ENCODE assay signal across 9 cellular contexts in the genomic region with DNA sequence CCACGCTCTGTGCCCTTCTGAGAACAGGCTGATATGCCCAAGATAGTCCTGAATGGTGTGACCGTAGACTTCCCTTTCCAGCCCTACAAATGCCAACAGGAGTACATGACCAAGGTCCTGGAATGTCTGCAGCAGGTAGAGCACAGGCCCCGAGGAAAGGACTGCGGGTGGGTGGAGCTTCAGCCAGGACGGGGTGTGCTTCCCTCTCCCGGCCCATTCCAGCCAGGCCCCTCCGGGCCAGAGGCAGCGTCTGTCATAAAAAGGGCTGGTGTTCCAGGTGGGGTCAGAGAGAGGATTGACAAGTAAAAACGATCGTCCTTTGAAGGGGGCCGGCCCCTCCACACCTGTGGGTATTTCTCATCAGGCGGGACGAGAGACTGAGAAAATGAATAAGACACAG. TPM values are rescaled to one million over a fixed set of nuclear protein-coding genes. Genes with fewer than 3 reads are reported as not detected.
DNase-seq lines count a peak whose midpoint lies in the region; ATAC-seq, FAIRE-seq and TF ChIP-seq lines count a peak whose summit lies in the region.
"Had no signal": no experiment of that assay in that cellular context is flagged by ENCODE, and none has a peak within 500 bp of the region (broad histone marks: within the 10 kb centered on the region; RNA-seq: fewer than 3 reads in every experiment).

No MANE protein-coding gene starts in this region.

- no peak for TF ChIP-seq POLR2A in GM12891 (IDR thresholded peaks at IDR 0.05; ENCODE audit: low read depth, low read length)

- CTCF ChIA-PET in activated CD4-positive, alpha-beta T cell treated with anti-CD3 and anti-CD28 coated beads, Interleukin-2, amount 10 ng/mL, durations not matched to agents 7 days and 5 days (lab: Charles Lee), result interaction anchor here (1.6 kb wide), 1 partner anchor 9 kb away, joined by 6 read pairs; no protein-coding TSS in a partner anchor

- DNase-seq in activated CD4-positive, alpha-beta T cell treated with anti-CD3 and anti-CD28 coated beads, Interleukin-2, amount 10 ng/mL, durations not matched to agents 7 days and 5 days, result no peak
- no peak for DNase-seq in activated CD4-positive, alpha-beta T cell treated with anti-CD3 and anti-CD28 coated beads for 48 hours
- no peak for DNase-seq in activated naive CD8-positive, alpha-beta T cell treated with anti-CD3 and anti-CD28 coated beads, Interleukin-2, amount 10 ng/mL, durations not matched to agents 7 days and 5 days
- no peak for DNase-seq in thoracic aorta (ENCODE audit: low spot score)
- DNase-seq in GM12891 (ENCODE audit: insufficient read length, low spot score), result no peak
- no peak for DNase-seq in cerebellar cortex (ENCODE audit: low spot score)

- no peaks in the 10 kb centered on the region for H3K9me3 ChIP-seq in thoracic aorta

- no peak for FAIRE-seq in GM12891 (lab: Jason Lieb, UNC)
- FAIRE-seq: D721Med had no signal

- no peaks in the 10 kb centered on the region for H3K9me3 Mint-ChIP-seq in activated CD4-positive, alpha-beta T cell treated with anti-CD3 and anti-CD28 coated beads, Interleukin-2, amount 10 ng/mL, durations not matched to agents 7 days and 5 days
- H3K9me3 Mint-ChIP-seq in activated naive CD8-positive, alpha-beta T cell treated with anti-CD3 and anti-CD28 coated beads, Interleukin-2, amount 10 ng/mL, durations not matched to agents 7 days and 5 days, result no peaks in the 10 kb centered on the region

- TF ChIP-seq CTCF in thoracic aorta (IDR thresholded peaks at IDR 0.05), result no peak

- peaks cover 18% of the 10 kb centered on the region for H3K36me3 ChIP-seq in thoracic aorta

- peak overlapping the region; percentile 95 for H3K27ac ChIP-seq in layer of hippocampus (ENCODE audit: low read depth, low read length)
- peak overlapping the region; percentile 79 to 84 for H3K27ac ChIP-seq in thoracic aorta

- POLR2A ChIA-PET in activated CD4-positive, alpha-beta T cell treated with anti-CD3 and anti-CD28 coated beads, Interleukin-2, amount 10 ng/mL, durations not matched to agents 7 days and 5 days (lab: Charles Lee), result no interaction called here
- POLR2A ChIA-PET in activated naive CD8-positive, alpha-beta T cell treated with anti-CD3 and anti-CD28 coated beads, Interleukin-2, amount 10 ng/mL, durations not matched to agents 7 days and 5 days (lab: Charles Lee), result interaction anchor here (2.0 kb wide), 1 partner anchor 106 kb away, joined by 9 read pairs; no protein-coding TSS in a partner anchor

- peaks cover 34% of the 10 kb centered on the region for H3K4me1 Mint-ChIP-seq in activated CD4-positive, alpha-beta T cell treated with anti-CD3 and anti-CD28 coated beads, Interleukin-2, amount 10 ng/mL, durations not matched to agents 7 days and 5 days
- peaks cover 13% of the 10 kb centered on the region for H3K4me1 Mint-ChIP-seq in activated naive CD8-positive, alpha-beta T cell treated with anti-CD3 and anti-CD28 coated beads, Interleukin-2, amount 10 ng/mL, durations not matched to agents 7 days and 5 days

- peaks cover 6% of the 10 kb centered on the region for H3K36me3 Mint-ChIP-seq in activated CD4-positive, alpha-beta T cell treated with anti-CD3 and anti-CD28 coated beads, Interleukin-2, amount 10 ng/mL, durations not matched to agents 7 days and 5 days (ENCODE audit: low read depth)
- H3K36me3 Mint-ChIP-seq in activated naive CD8-positive, alpha-beta T cell treated with anti-CD3 and anti-CD28 coated beads, Interleukin-2, amount 10 ng/mL, durations not matched to agents 7 days and 5 days, result peaks cover 1% of the 10 kb centered on the region

- no peaks in the 10 kb centered on the region for H3K27me3 ChIP-seq in layer of hippocampus (ENCODE audit: control insufficient read depth, insufficient read depth, low read length)
- H3K27me3 ChIP-seq in thoracic aorta (replicated peaks; ENCODE audit: insufficient read depth), result no peaks in the 10 kb centered on the region

- H3K4me3 Mint-ChIP-seq in activated CD4-positive, alpha-beta T cell treated with anti-CD3 and anti-CD28 coated beads, Interleukin-2, amount 10 ng/mL, durations not matched to agents 7 days and 5 days, result peak overlapping the region; percentile 92
- peak overlapping the region; percentile 95 for H3K4me3 Mint-ChIP-seq in activated naive CD8-positive, alpha-beta T cell treated with anti-CD3 and anti-CD28 coated beads, Interleukin-2, amount 10 ng/mL, durations not matched to agents 7 days and 5 days

- ATAC-seq in activated naive CD8-positive, alpha-beta T cell treated with anti-CD3 and anti-CD28 coated beads, Interleukin-2, amount 10 ng/mL, durations not matched to agents 7 days and 5 days (ENCODE audit: low read depth), result no peak
- ATAC-seq in thoracic aorta (ENCODE audit: insufficient number of reproducible peaks, low FRiP score, low read depth) (no peak), HG03354 (IDR thresholded peaks at IDR 0.05; ENCODE audit: poor library complexity, severe bottlenecking, unreplicated experiment) (no peak)

- H3K27ac Mint-ChIP-seq in activated CD4-positive, alpha-beta T cell treated with anti-CD3 and anti-CD28 coated beads, Interleukin-2, amount 10 ng/mL, durations not matched to agents 7 days and 5 days, result no peak overlapping the region
- no peak overlapping the region for H3K27ac Mint-ChIP-seq in activated naive CD8-positive, alpha-beta T cell treated with anti-CD3 and anti-CD28 coated beads, Interleukin-2, amount 10 ng/mL, durations not matched to agents 7 days and 5 days

- H3K4me3 ChIP-seq in thoracic aorta, result peak overlapping the region; percentile 88

- H3K27me3 Mint-ChIP-seq in activated CD4-positive, alpha-beta T cell treated with anti-CD3 and anti-CD28 coated beads, Interleukin-2, amount 10 ng/mL, durations not matched to agents 7 days and 5 days, result no peaks in the 10 kb centered on the region
- H3K27me3 Mint-ChIP-seq in activated naive CD8-positive, alpha-beta T cell treated with anti-CD3 and anti-CD28 coated beads, Interleukin-2, amount 10 ng/mL, durations not matched to agents 7 days and 5 days, result no peaks in the 10 kb centered on the region

- peaks cover 11 to 22% of the 10 kb centered on the region in 2 donors for H3K4me1 ChIP-seq in thoracic aorta (ENCODE audit: control insufficient read depth in 1 of 2, low read depth in 2 of 2)

TF ChIP-seq in GM12891, 5 proteins besides CTCF, POLR2A, EP300 and RAD21:
- TF ChIP-seq SPI1 (IDR thresholded peaks at IDR 0.05; ENCODE audit: low read depth, low read length) (no peak), POLR2AphosphoS5 (IDR thresholded peaks at IDR 0.05; ENCODE audit: low read depth, low read length) (no peak), PAX5 (IDR thresholded peaks at IDR 0.05; ENCODE audit: insufficient read depth, low read length, severe bottlenecking) (no peak), TAF1 (IDR thresholded peaks at IDR 0.05; ENCODE audit: low read depth, low read length) (no peak), POU2F2 (IDR thresholded peaks at IDR 0.05; ENCODE audit: low read depth, low read length) (no peak)

RNA-seq across cellular contexts. Expression of a gene that starts 1.3 kb away (rescaled TPM):
- total RNA-seq in activated CD4-positive, alpha-beta T cell treated with anti-CD3 and anti-CD28 coated beads, Interleukin-2, amount 10 ng/mL, durations not matched to agents 7 days and 5 days, result 10 to 100 TPM; 53.3 to 58.9 TPM
- 10 to 100 TPM; 41.3 to 41.5 TPM for total RNA-seq in activated naive CD8-positive, alpha-beta T cell treated with anti-CD3 and anti-CD28 coated beads, Interleukin-2, amount 10 ng/mL, durations not matched to agents 7 days and 5 days
- 100 to 1,000 TPM in 1 of 2 donors, 10 to 100 TPM in 1; 37.8 to 114 TPM for total RNA-seq in thoracic aorta
- polyA plus RNA-seq in GM12891 (2012; ENCODE audit: low read depth, missing spikeins), result 8.8 TPM

RNA-seq across cellular contexts. Expression of a gene that starts 6.1 kb away (rescaled TPM):
- total RNA-seq in activated CD4-positive, alpha-beta T cell treated with anti-CD3 and anti-CD28 coated beads, Interleukin-2, amount 10 ng/mL, durations not matched to agents 7 days and 5 days, result 10 to 100 TPM; 49.4 to 54.4 TPM
- 10 to 100 TPM; 42.1 to 45.6 TPM for total RNA-seq in activated naive CD8-positive, alpha-beta T cell treated with anti-CD3 and anti-CD28 coated beads, Interleukin-2, amount 10 ng/mL, durations not matched to agents 7 days and 5 days
- total RNA-seq in thoracic aorta, result 10 to 100 TPM; 14.4 to 17.8 TPM
- 1.7 TPM for polyA plus RNA-seq in GM12891 (2012; ENCODE audit: low read depth, missing spikeins)

RNA-seq across cellular contexts. Expression of a gene that starts 32.5 kb away (rescaled TPM):
- 10 to 100 TPM; 20.0 to 20.5 TPM for total RNA-seq in activated CD4-positive, alpha-beta T cell treated with anti-CD3 and anti-CD28 coated beads, Interleukin-2, amount 10 ng/mL, durations not matched to agents 7 days and 5 days
- 10 to 100 TPM; 20.5 to 21.6 TPM for total RNA-seq in activated naive CD8-positive, alpha-beta T cell treated with anti-CD3 and anti-CD28 coated beads, Interleukin-2, amount 10 ng/mL, durations not matched to agents 7 days and 5 days
- 10 to 100 TPM; 10.0 to 14.7 TPM for total RNA-seq in thoracic aorta
- polyA plus RNA-seq in GM12891 (2012; ENCODE audit: low read depth, missing spikeins), result 7.4 TPM

RNA-seq across cellular contexts. Expression of a gene that starts 37.1 kb away (rescaled TPM):
- total RNA-seq in activated CD4-positive, alpha-beta T cell treated with anti-CD3 and anti-CD28 coated beads, Interleukin-2, amount 10 ng/mL, durations not matched to agents 7 days and 5 days, result 1 to 10 TPM in 1 of 2 experiments, not detected in 1; 1.0 TPM
- total RNA-seq in activated naive CD8-positive, alpha-beta T cell treated with anti-CD3 and anti-CD28 coated beads, Interleukin-2, amount 10 ng/mL, durations not matched to agents 7 days and 5 days, result not detected
- 10 to 100 TPM; 32.9 to 98.9 TPM for total RNA-seq in thoracic aorta
- polyA plus RNA-seq in GM12891 (2012; ENCODE audit: low read depth, missing spikeins), result 0.51 TPM

RNA-seq across cellular contexts. Expression of a gene that starts 48.4 kb away (rescaled TPM):
- 10 to 100 TPM; 52.7 to 64.5 TPM for total RNA-seq in activated CD4-positive, alpha-beta T cell treated with anti-CD3 and anti-CD28 coated beads, Interleukin-2, amount 10 ng/mL, durations not matched to agents 7 days and 5 days
- total RNA-seq in activated naive CD8-positive, alpha-beta T cell treated with anti-CD3 and anti-CD28 coated beads, Interleukin-2, amount 10 ng/mL, durations not matched to agents 7 days and 5 days, result 10 to 100 TPM; 68.8 to 73.1 TPM
- 10 to 100 TPM; 56.4 to 57.8 TPM for total RNA-seq in thoracic aorta
- polyA plus RNA-seq in GM12891 (2012; ENCODE audit: low read depth, missing spikeins), result 26.5 TPM
